Comparison of ENCODE assay signal across 8 cellular contexts in genomic region chr9:98118640-98119601, GRCh38. TPM values are rescaled to one million over a fixed set of nuclear protein-coding genes. Genes with fewer than 3 reads are reported as not detected.
DNase-seq lines count a peak whose midpoint lies in the region; ATAC-seq and TF ChIP-seq lines count a peak whose summit lies in the region.

Gene TRIM14 (minus strand): TSS chr9:98119222. CDS start chr9:98119188, 34 bp downstream.

- 2 to 11% (median 3%) methylated on average over 24 to 71 of the region's 71 CpGs for WGBS in stomach, 5 donors

- TF ChIP-seq EP300 in stomach (IDR thresholded peaks at IDR 0.05): no peak

- H3K27ac ChIP-seq in muscle layer of duodenum (ENCODE audit: low read length): peak within 1 kb of the TSS; percentile 78
- H3K27ac ChIP-seq in stomach: peak within 1 kb of the TSS; percentile 82 to 92 (median 84)

- peaks cover 17% of the 10 kb centered on the region for H3K36me3 Mint-ChIP-seq in activated CD8-positive, alpha-beta memory T cell treated with anti-CD3 and anti-CD28 coated beads, Interleukin-2, amount 10 ng/mL, durations not matched to agents 7 days and 5 days

- H3K36me3 ChIP-seq in muscle layer of duodenum (ENCODE audit: control insufficient read depth in 1 of 2, insufficient read depth in 2 of 2, low read length in 2 of 2) (no peaks in the 10 kb centered on the region), stomach (peaks cover 0 to 6% (median 0%) of the 10 kb centered on the region in 4 donors)

- peaks cover 45% of the 10 kb centered on the region for H3K4me1 Mint-ChIP-seq in activated CD8-positive, alpha-beta memory T cell treated with anti-CD3 and anti-CD28 coated beads, Interleukin-2, amount 10 ng/mL, durations not matched to agents 7 days and 5 days

- TF ChIP-seq POLR2A in erythroblast (IDR thresholded peaks at IDR 0.05; ENCODE audit: low read length) (peak; percentile 11), stomach (IDR thresholded peaks at IDR 0.05) (no peak)

- H3K4me1 ChIP-seq in muscle layer of duodenum (ENCODE audit: control insufficient read depth in 1 of 2, insufficient read depth in 2 of 2, low read length in 2 of 2) (peaks cover 3 to 11% of the 10 kb centered on the region in 2 donors), stomach (peaks cover 18 to 48% (median 26%) of the 10 kb centered on the region in 4 donors)

- POLR2A ChIA-PET in AG04449 (lab: Yijun Ruan, JAX): no interaction called here

- no peaks in the 10 kb centered on the region for H3K27me3 Mint-ChIP-seq in activated CD8-positive, alpha-beta memory T cell treated with anti-CD3 and anti-CD28 coated beads, Interleukin-2, amount 10 ng/mL, durations not matched to agents 7 days and 5 days

- CTCF ChIA-PET in AG04449 (lab: Yijun Ruan, JAX): interaction anchor here (0.6 to 1.9 kb wide), 12 partner anchors 9 to 193 kb away, joined by 3 to 10 read pairs (median 3); partner anchors contain the start of gene CORO2A
- CTCF ChIA-PET in activated CD8-positive, alpha-beta memory T cell treated with anti-CD3 and anti-CD28 coated beads, Interleukin-2, amount 10 ng/mL, durations not matched to agents 7 days and 5 days (lab: Charles Lee): interaction anchor here (0.6 to 5.2 kb wide), 27 partner anchors 10 to 675 kb away, joined by 3 to 49 read pairs (median 5); partner anchors contain the start of genes CORO2A and TBC1D2

- H3K27me3 ChIP-seq in muscle layer of duodenum (ENCODE audit: low read depth, low read length): no peaks in the 10 kb centered on the region
- no peaks in the 10 kb centered on the region for H3K27me3 ChIP-seq in stomach

- DNase-seq in AG04449 (ENCODE audit: low read depth, low spot score): no peak
- peak; percentile 17 for DNase-seq in NCI-H748 treated with DMSO at 0.1 percent for 48 hours (lab: John Stamatoyannopoulos, UW)
- peak; percentile 82 for DNase-seq in activated CD8-positive, alpha-beta memory T cell treated with anti-CD3 and anti-CD28 coated beads, Interleukin-2, amount 10 ng/mL, durations not matched to agents 7 days and 5 days
- peak; percentile 70 to 74 for DNase-seq in erythroblast (lab: John Stamatoyannopoulos, UW)
- DNase-seq in stomach: peak; percentile 72

- no peaks in the 10 kb centered on the region for H3K9me3 ChIP-seq in muscle layer of duodenum (ENCODE audit: control insufficient read depth in 1 of 2, low read length in 2 of 2)
- H3K9me3 ChIP-seq in stomach: no peaks in the 10 kb centered on the region

- intact Hi-C loops in stomach (cut with DNase I; ENCODE audit: low total_unique reads): no loop called here

- H3K4me3 ChIP-seq in AG04449 (ENCODE audit: low read depth, low read length) (peak within 1 kb of the TSS; percentile 67), muscle layer of duodenum (ENCODE audit: low read depth in 1 of 2, low read length in 2 of 2) (peak within 1 kb of the TSS; percentile 73 to 90), stomach (peak within 1 kb of the TSS; percentile 70 to 83 (median 78))

- H3K9me3 Mint-ChIP-seq in activated CD8-positive, alpha-beta memory T cell treated with anti-CD3 and anti-CD28 coated beads, Interleukin-2, amount 10 ng/mL, durations not matched to agents 7 days and 5 days (ENCODE audit: low read depth): no peaks in the 10 kb centered on the region

- ATAC-seq in GM18867 (IDR thresholded peaks at IDR 0.05; ENCODE audit: unreplicated experiment) (peak; percentile 63), HG03097 (IDR thresholded peaks at IDR 0.05; ENCODE audit: low FRiP score, unreplicated experiment) (peak; percentile 55)
- ATAC-seq in activated CD8-positive, alpha-beta memory T cell treated with anti-CD3 and anti-CD28 coated beads, Interleukin-2, amount 10 ng/mL, durations not matched to agents 7 days and 5 days: peak; percentile 82

- H3K27ac Mint-ChIP-seq in activated CD8-positive, alpha-beta memory T cell treated with anti-CD3 and anti-CD28 coated beads, Interleukin-2, amount 10 ng/mL, durations not matched to agents 7 days and 5 days: peak within 1 kb of the TSS; percentile 91

- TF ChIP-seq CTCF in AG04449 (IDR thresholded peaks at IDR 0.05; ENCODE audit: insufficient read depth, low read length, missing control alignments) (peak; percentile 29), stomach (IDR thresholded peaks at IDR 0.05) (peak in 1 of 7 experiments; percentile 10)

- peak within 1 kb of the TSS; percentile 82 for H3K4me3 Mint-ChIP-seq in activated CD8-positive, alpha-beta memory T cell treated with anti-CD3 and anti-CD28 coated beads, Interleukin-2, amount 10 ng/mL, durations not matched to agents 7 days and 5 days

RNA-seq across cellular contexts. Expression of gene TRIM14, which starts in this region (rescaled TPM):
- total RNA-seq in activated CD8-positive, alpha-beta memory T cell treated with anti-CD3 and anti-CD28 coated beads, Interleukin-2, amount 10 ng/mL, durations not matched to agents 7 days and 5 days: 100 to 1,000 TPM in 1 of 2 experiments, 10 to 100 TPM in 1; 84.6 to 128 TPM
- 100 to 1,000 TPM in 1 of 5 donors, 10 to 100 TPM in 3, 1 to 10 TPM in 1; 7.7 to 249 (median 17.4) TPM for total RNA-seq in stomach
- polyA plus RNA-seq in stomach: 1 to 10 TPM; 4.7 to 6.1 (median 6.0) TPM
